1 cellular context compared by ENCODE assay signal in genomic region chr3:120625199-120625598, GRCh38.
TF ChIP-seq lines count a peak whose summit lies in the region.

No MANE protein-coding gene starts in this region.

TF ChIP-seq in A549, 52 proteins besides CTCF, POLR2A, EP300 and RAD21 (continued from another document):
- no peak for TF ChIP-seq USF2 (IDR thresholded peaks at IDR 0.05)
